12 cellular contexts compared by ENCODE assay signal in genomic region chr6:6730831-6731230, GRCh38.
DNase-seq lines count a peak whose midpoint lies in the region; ATAC-seq and TF ChIP-seq lines count a peak whose summit lies in the region.
"Had no signal": no experiment of that assay in that cellular context is flagged by ENCODE, and none has a peak within 500 bp of the region (broad histone marks: within the 10 kb centered on the region; RNA-seq: fewer than 3 reads in every experiment).

No MANE protein-coding gene starts in this region.

- ATAC-seq in GM19023 (IDR thresholded peaks at IDR 0.05; ENCODE audit: unreplicated experiment) (no peak), HG03108 (IDR thresholded peaks at IDR 0.05; ENCODE audit: unreplicated experiment) (no peak)

- H3K4me3 ChIP-seq in cardiac fibroblast (replicated peaks in 1 of 2; ENCODE audit: low read depth in 2 of 2, low read length in 2 of 2), result no peak overlapping the region
- H3K4me3 ChIP-seq: transverse colon had no signal

- no peak for TF ChIP-seq CTCF in cardiac fibroblast (IDR thresholded peaks at IDR 0.05; ENCODE audit: low read depth, low read length)

- DNase-seq in AG20443 (ENCODE audit: low spot score) (peak; percentile 91), LHCN-M2 (ENCODE audit: low read depth) (peak; percentile 96), cardiac fibroblast (ENCODE audit: low read depth in 2 of 2) (peak; percentile 85 to 90), myocyte (ENCODE audit: low read depth) (peak; percentile 99), hippocampal formation (lab: John Stamatoyannopoulos, UW) (no peak), NCI-H526 (lab: John Stamatoyannopoulos, UW) (no peak)
- DNase-seq: DMS153, NCI-H510A treated with DMSO at 0.1 percent for 48 hours, T-helper 2 cell, transverse colon had no signal

Comparison
In these comparisons a context has a peak if more than half of its experiments do, and no peak if none do; other contexts are left out.
1. DNase-seq: peak in AG20443 (single experiment), LHCN-M2 (single experiment), cardiac fibroblast (2 of 2) and myocyte (single experiment); none in hippocampal formation (0 of 2) and NCI-H526 (0 of 2).